8 cellular contexts compared by ENCODE assay signal in the genomic region with DNA sequence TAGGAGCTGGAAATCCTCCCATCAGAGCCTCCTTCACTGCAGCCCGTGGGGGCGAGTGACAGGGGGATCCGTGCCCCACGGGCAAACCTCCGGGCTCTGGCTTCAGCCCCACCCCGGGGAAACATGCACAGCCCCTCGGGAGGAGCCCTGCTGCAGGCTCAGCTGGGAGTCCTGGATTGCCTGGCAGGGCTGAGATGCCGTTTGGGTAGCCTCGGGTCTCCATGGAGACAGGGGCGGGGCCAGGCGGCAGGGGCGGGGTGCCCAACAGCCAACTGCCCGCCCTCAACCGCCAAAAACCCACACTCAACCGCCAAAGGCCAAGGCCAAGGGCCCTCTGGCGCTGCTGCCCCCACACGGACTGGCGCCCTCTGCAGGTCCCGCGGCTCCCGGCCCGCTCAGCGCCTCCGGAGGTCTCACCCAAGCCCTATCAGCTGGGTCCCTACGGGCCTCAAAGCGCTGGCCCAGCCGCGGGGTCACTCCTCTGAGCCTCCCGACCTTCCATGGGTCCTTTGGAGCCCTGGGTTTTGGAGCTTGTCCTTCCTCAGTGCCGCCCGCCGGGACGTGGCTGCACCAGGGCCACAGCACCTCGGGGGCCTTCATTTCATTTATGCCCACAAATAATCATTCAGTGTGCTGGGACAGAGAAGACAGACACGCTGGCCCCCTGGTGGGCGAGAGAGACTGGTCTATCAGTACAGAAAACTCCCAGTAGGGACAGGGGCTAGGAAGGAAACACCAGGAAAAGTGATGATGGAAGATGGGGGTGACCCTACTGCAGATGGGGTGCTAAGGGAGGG. TPM values are rescaled to one million over a fixed set of nuclear protein-coding genes. Genes with fewer than 3 reads are reported as not detected.
DNase-seq lines count a peak whose midpoint lies in the region; ATAC-seq and TF ChIP-seq lines count a peak whose summit lies in the region.

No MANE protein-coding gene starts in this region.

- TF ChIP-seq CTCF in GM13976 (IDR thresholded peaks at IDR 0.05; ENCODE audit: borderline replicate concordance, control extremely low read depth, extremely low read depth, insufficient read depth, missing control alignments) = peak; percentile 76

- no peaks in the 10 kb centered on the region for H3K27me3 Mint-ChIP-seq in activated CD4-positive, alpha-beta T cell treated with anti-CD3 and anti-CD28 coated beads, Interleukin-2, amount 10 ng/mL, durations not matched to agents 7 days and 5 days

- H3K9me3 Mint-ChIP-seq in activated CD4-positive, alpha-beta T cell treated with anti-CD3 and anti-CD28 coated beads, Interleukin-2, amount 10 ng/mL, durations not matched to agents 7 days and 5 days = no peaks in the 10 kb centered on the region

- H3K36me3 Mint-ChIP-seq in activated CD4-positive, alpha-beta T cell treated with anti-CD3 and anti-CD28 coated beads, Interleukin-2, amount 10 ng/mL, durations not matched to agents 7 days and 5 days (ENCODE audit: low read depth) = no peaks in the 10 kb centered on the region

- ATAC-seq in HG03045 (IDR thresholded peaks at IDR 0.05; ENCODE audit: unreplicated experiment) (peak; percentile 76), left lobe of liver (peak; percentile 97)

- H3K27ac Mint-ChIP-seq in activated CD4-positive, alpha-beta T cell treated with anti-CD3 and anti-CD28 coated beads, Interleukin-2, amount 10 ng/mL, durations not matched to agents 7 days and 5 days = peak overlapping the region; percentile 87

- peak overlapping the region; percentile 61 for H3K4me3 Mint-ChIP-seq in activated CD4-positive, alpha-beta T cell treated with anti-CD3 and anti-CD28 coated beads, Interleukin-2, amount 10 ng/mL, durations not matched to agents 7 days and 5 days

- H3K4me1 Mint-ChIP-seq in activated CD4-positive, alpha-beta T cell treated with anti-CD3 and anti-CD28 coated beads, Interleukin-2, amount 10 ng/mL, durations not matched to agents 7 days and 5 days = peaks cover 22% of the 10 kb centered on the region

- in situ Hi-C loops in GM13976 (cut with MboI; ENCODE audit: low sequenced_read_pairs, unreplicated experiment) = no loop called here

- POLR2A ChIA-PET in activated CD4-positive, alpha-beta T cell treated with anti-CD3 and anti-CD28 coated beads, Interleukin-2, amount 10 ng/mL, durations not matched to agents 7 days and 5 days (lab: Charles Lee) = no interaction called here

- DNase-seq in GM13976 (ENCODE audit: low spot score) (peak; percentile 94), NCI-H460 (ENCODE audit: extremely low read depth, low read depth) (peak; percentile 20), dedifferentiated amniotic fluid mesenchymal stem cell (ENCODE audit: extremely low spot score) (peak; percentile 59), left lobe of liver (ENCODE audit: low spot score) (peak; percentile 92), DMS79 treated with DMSO at 0.1 percent for 48 hours (lab: John Stamatoyannopoulos, UW) (no peak)
- DNase-seq in activated CD4-positive, alpha-beta T cell treated with anti-CD3 and anti-CD28 coated beads, Interleukin-2, amount 10 ng/mL, durations not matched to agents 7 days and 5 days = peak; percentile 82
- DNase-seq in stimulated activated CD4-positive, alpha-beta T cell treated with anti-CD3 and anti-CD28 coated beads, Interleukin-2, amount 100 ng/mL, for 24 hours = peak; percentile 86 to 92

- CTCF ChIA-PET in activated CD4-positive, alpha-beta T cell treated with anti-CD3 and anti-CD28 coated beads, Interleukin-2, amount 10 ng/mL, durations not matched to agents 7 days and 5 days (lab: Charles Lee) = interaction anchor here (0.6 to 4.4 kb wide), 16 partner anchors 8 to 320 kb away, joined by 3 to 23 read pairs (median 4); no protein-coding TSS in a partner anchor

RNA-seq across cellular contexts. Expression of a gene that starts 33.5 kb away (rescaled TPM):
- total RNA-seq in NCI-H460 (2014; rRNA removed; shearing (Covaris generic)) = 14.8 and 20.0 TPM in 2 replicates
- polyA plus RNA-seq in NCI-H460 (2014; cell fraction: nucleus; rRNA removed) = 47.4 and 50.1 TPM in 2 replicates
- 10 to 100 TPM; 74.7 to 77.4 TPM for total RNA-seq in activated CD4-positive, alpha-beta T cell treated with anti-CD3 and anti-CD28 coated beads, Interleukin-2, amount 10 ng/mL, durations not matched to agents 7 days and 5 days
- 30.7 TPM for total RNA-seq in left lobe of liver
